Comparison of ENCODE assay signal across 16 cellular contexts in the genomic region with DNA sequence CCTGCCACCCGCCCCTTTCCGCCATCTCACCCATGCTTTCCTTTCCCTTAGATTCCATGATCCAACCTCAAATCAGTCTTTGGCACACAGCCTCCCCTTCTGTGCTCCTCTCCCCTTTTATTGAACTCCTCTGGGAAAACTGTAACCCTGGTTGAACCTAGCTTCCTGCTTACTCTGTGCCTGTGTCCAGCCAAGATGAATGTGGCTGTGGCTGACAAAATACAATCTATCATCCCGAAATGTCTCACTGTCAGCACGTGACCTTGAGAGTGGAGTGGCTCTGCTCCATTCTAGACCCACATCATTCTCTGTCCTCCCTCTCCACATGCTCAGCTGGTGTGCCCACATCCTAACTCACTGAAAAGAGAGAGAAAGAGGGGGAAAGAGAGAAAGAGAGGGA. TPM values are rescaled to one million over a fixed set of nuclear protein-coding genes. Genes with fewer than 3 reads are reported as not detected.
"Had no signal": no experiment of that assay in that cellular context is flagged by ENCODE, and none has a peak within 500 bp of the region (broad histone marks: within the 10 kb centered on the region; RNA-seq: fewer than 3 reads in every experiment).

No MANE protein-coding gene starts in this region.

- H3K27ac ChIP-seq: ascending aorta, cardiac muscle cell, colonic mucosa, epithelial cell of prostate, ovary had no signal

- H3K4me1 ChIP-seq: ascending aorta, colonic mucosa had no signal

- H3K4me3 Mint-ChIP-seq: activated CD4-positive, alpha-beta memory T cell treated with anti-CD3 and anti-CD28 coated beads, Interleukin-2, amount 10 ng/mL, durations not matched to agents 7 days and 5 days had no signal

- H3K36me3 ChIP-seq: ascending aorta, cardiac muscle cell, colonic mucosa, ovary had no signal

- H3K9me3 ChIP-seq: ascending aorta, colonic mucosa had no signal

- H3K27ac Mint-ChIP-seq: activated CD4-positive, alpha-beta memory T cell treated with anti-CD3 and anti-CD28 coated beads, Interleukin-2, amount 10 ng/mL, durations not matched to agents 7 days and 5 days had no signal

- DNase-seq: activated CD4-positive, alpha-beta memory T cell treated with anti-CD3 and anti-CD28 coated beads, Interleukin-2, amount 10 ng/mL, durations not matched to agents 7 days and 5 days; colonic mucosa; effector CD8-positive, alpha-beta T cell; hypothalamus; mammary epithelial cell; mucosa of descending colon; ovary; SHP77 treated with DMSO at 0.1 percent for 48 hours; stimulated activated CD4-positive, alpha-beta T cell treated with anti-CD3 and anti-CD28 coated beads, Interleukin-12 subunit alpha, Interleukin-12 subunit beta, amount 100 ng/mL, for 4 hours; stimulated activated CD4-positive, alpha-beta T cell treated with anti-CD3 and anti-CD28 coated beads, Interleukin-2, amount 100 ng/mL, for 48 hours; stimulated activated CD8-positive, alpha-beta memory T cell treated with anti-CD3 and anti-CD28 coated beads, Interleukin-4, amount 100 ng/mL, for 48 hours had no signal

- H3K27me3 ChIP-seq: ascending aorta, colonic mucosa, ovary had no signal

- H3K4me3 ChIP-seq: ascending aorta, cardiac muscle cell, colonic mucosa, mucosa of descending colon, ovary had no signal

- ATAC-seq: activated CD4-positive, CD25-positive, alpha-beta regulatory T cell treated with anti-CD3 and anti-CD28 coated beads, Interleukin-2, amount 50 U/mL, for 24 hours; activated naive CD4-positive, alpha-beta T cell treated with anti-CD3 and anti-CD28 coated beads, Interleukin-2, amount 50 U/mL, for 72 hours; mucosa of descending colon had no signal

RNA-seq across cellular contexts. Expression of a gene that starts 11.0 kb away (rescaled TPM):
- total RNA-seq: activated CD4-positive, alpha-beta memory T cell treated with anti-CD3 and anti-CD28 coated beads, Interleukin-2, amount 10 ng/mL, durations not matched to agents 7 days and 5 days; activated naive CD4-positive, alpha-beta T cell treated with anti-CD3 and anti-CD28 coated beads, Interleukin-2, amount 50 U/mL, for 72 hours; ascending aorta; cardiac muscle cell; colonic mucosa; mammary epithelial cell; ovary had no signal

RNA-seq across cellular contexts. Expression of a gene that starts 60.0 kb away (rescaled TPM):
- total RNA-seq: activated CD4-positive, alpha-beta memory T cell treated with anti-CD3 and anti-CD28 coated beads, Interleukin-2, amount 10 ng/mL, durations not matched to agents 7 days and 5 days; ascending aorta; cardiac muscle cell had no signal
